ENCODE assay signal across 1 cellular context in the genomic region with DNA sequence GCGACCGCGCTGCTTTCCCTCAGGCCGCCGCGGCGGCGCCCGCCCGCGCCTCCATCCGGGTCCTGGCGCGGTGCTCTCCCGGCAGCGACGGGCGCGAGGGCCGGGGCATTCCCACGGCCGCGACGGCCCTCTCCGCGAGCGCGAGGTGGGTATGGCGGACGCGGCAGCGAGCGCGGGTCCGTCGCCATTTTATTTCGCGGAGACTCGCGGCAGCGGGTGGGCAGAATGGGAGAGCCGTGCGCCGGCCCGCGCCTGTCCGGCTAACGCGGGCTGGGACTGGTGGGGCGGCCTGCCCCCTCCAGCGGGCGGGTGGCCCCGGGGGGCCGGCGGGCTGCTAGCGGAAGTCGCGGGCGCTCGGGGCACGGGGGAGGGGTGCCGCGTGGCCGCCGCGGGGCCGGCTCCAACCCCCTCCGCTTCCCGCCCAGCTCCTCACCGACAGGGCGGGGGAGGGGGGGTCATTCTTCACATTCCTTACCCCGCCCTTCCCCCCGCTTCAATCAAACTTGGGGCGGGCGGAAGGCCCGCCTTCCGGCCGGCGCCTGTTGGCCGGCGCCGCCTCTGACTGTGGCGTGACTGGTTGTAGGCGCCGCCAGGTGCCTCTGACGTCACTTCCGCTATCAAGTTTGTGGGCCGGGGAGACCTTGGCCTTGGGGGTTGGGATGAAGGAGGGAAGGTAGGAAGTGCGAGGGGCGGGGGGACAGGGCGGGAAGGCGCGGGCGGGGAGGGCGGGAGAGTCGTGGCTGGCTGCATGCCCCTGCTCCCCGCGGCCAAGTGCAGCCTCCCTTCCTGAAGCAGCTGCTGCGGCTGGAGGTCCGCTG.
TF ChIP-seq lines count a peak whose summit lies in the region.

No MANE protein-coding gene starts in this region.

TF ChIP-seq in GM12878, 131 proteins besides CTCF, POLR2A, EP300 and RAD21 (continued from another document):
- TF ChIP-seq DPF2 (IDR thresholded peaks at IDR 0.05) (peak; percentile 94), CBX5 (IDR thresholded peaks at IDR 0.05; ENCODE audit: low read depth) (no peak), PAX8 (IDR thresholded peaks at IDR 0.05) (no peak), MTA3 (IDR thresholded peaks at IDR 0.05; ENCODE audit: borderline replicate concordance, low read length) (no peak), TCF12 (IDR thresholded peaks at IDR 0.05; ENCODE audit: low read depth, low read length) (peak; percentile 64; the same call in 1 of the 2 replicates), SIN3A (IDR thresholded peaks at IDR 0.05; ENCODE audit: low read depth, low read length) (no peak; the same call in 1 of the 2 replicates), CBFB (IDR thresholded peaks at IDR 0.05; ENCODE audit: low read depth) (no peak), NFXL1 (IDR thresholded peaks at IDR 0.05; ENCODE audit: borderline replicate concordance) (no peak), HCFC1 (IDR thresholded peaks at IDR 0.05; ENCODE audit: low read length) (peak; percentile 63), CREB1 (IDR thresholded peaks at IDR 0.05; ENCODE audit: low read depth) (peak; percentile 93), ZNF24 (IDR thresholded peaks at IDR 0.05) (0 out of 2 replicates have a peak, but pooled peaks have one; percentile 54), CHD2 (IDR thresholded peaks at IDR 0.05; ENCODE audit: borderline replicate concordance, low read depth, low read length) (peak; percentile 97), NR2F1 (conservative IDR thresholded peaks at IDR 0.05) (peak; percentile 75), CBX3 (IDR thresholded peaks at IDR 0.05; ENCODE audit: borderline replicate concordance, low read depth) (no peak), SUZ12 (IDR thresholded peaks at IDR 0.05; ENCODE audit: unreplicated experiment) (no peak), BHLHE40 (IDR thresholded peaks at IDR 0.05; ENCODE audit: borderline replicate concordance in 1 of 2, low read depth in 2 of 2, low read length in 1 of 2) (peak; percentile 31 to 55; a peak in 2 of 4 replicates), NFYA (IDR thresholded peaks at IDR 0.05; ENCODE audit: borderline replicate concordance, low read depth, low read length) (peak; percentile 41; the same call in 1 of the 2 replicates), FOXM1 (IDR thresholded peaks at IDR 0.05; ENCODE audit: low read depth, low read length) (0 out of 2 replicates have a peak, but pooled peaks have one; percentile 29), SMAD5 (IDR thresholded peaks at IDR 0.05; ENCODE audit: low read depth) (no peak), SP1 (IDR thresholded peaks at IDR 0.05; ENCODE audit: low read depth, low read length) (peak; percentile 95), RCOR1 (conservative IDR thresholded peaks at IDR 0.05; ENCODE audit: low read depth, low read length) (no peak), MEF2A (IDR thresholded peaks at IDR 0.05; ENCODE audit: insufficient read depth, low read depth, low read length) (no peak)
- TF ChIP-seq, protein P1, sequence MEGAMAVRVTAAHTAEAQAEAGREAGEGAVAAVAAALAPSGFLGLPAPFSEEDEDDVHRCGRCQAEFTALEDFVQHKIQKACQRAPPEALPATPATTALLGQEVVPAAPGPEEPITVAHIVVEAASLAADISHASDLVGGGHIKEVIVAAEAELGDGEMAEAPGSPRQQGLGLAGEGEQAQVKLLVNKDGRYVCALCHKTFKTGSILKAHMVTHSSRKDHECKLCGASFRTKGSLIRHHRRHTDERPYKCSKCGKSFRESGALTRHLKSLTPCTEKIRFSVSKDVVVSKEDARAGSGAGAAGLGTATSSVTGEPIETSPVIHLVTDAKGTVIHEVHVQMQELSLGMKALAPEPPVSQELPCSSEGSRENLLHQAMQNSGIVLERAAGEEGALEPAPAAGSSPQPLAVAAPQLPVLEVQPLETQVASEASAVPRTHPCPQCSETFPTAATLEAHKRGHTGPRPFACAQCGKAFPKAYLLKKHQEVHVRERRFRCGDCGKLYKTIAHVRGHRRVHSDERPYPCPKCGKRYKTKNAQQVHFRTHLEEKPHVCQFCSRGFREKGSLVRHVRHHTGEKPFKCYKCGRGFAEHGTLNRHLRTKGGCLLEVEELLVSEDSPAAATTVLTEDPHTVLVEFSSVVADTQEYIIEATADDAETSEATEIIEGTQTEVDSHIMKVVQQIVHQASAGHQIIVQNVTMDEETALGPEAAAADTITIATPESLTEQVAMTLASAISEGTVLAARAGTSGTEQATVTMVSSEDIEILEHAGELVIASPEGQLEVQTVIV (IDR thresholded peaks at IDR 0.05; ENCODE audit: borderline replicate concordance, partially characterized antibody): no peak
- TF ChIP-seq, protein P2, sequence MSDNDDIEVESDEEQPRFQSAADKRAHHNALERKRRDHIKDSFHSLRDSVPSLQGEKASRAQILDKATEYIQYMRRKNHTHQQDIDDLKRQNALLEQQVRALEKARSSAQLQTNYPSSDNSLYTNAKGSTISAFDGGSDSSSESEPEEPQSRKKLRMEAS (IDR thresholded peaks at IDR 0.05; ENCODE audit: low read depth, low read length): no peak
